In the genomic region with DNA sequence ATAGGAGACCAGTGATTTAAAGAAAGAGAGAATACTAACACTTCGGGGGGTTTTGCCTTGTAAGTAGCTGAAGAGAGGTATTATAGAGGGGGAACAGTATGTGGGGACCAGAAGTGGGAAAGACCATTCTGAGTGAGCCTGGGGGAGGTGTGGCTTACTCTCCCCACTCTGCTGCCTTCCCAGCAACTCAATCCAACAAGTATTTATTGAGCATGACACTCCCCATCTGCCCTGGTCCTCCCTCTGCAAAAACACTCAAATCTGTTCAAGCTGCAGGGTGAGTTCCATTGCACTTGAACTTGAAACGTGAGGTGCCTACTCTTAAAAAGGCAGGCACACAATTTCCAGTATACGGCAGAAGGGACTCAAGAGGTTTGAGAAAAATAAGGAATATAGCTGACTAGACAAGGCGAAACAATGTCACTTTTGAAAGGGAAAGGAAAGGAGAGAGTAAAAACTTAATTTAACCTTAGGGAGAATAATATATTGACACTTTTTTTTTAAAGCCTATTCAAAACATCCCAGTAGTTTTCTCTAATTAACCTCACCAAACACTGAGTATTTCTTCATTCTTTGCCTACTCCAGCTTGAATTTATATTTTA, we compare ENCODE assay signal across 1 cellular context.
TF ChIP-seq lines count a peak whose summit lies in the region.

No MANE protein-coding gene starts in this region.

TF ChIP-seq in K562, 482 proteins besides CTCF, POLR2A, EP300 and RAD21:
- TF ChIP-seq PRDM10 (IDR thresholded peaks at IDR 0.05; ENCODE audit: partially characterized antibody) (peak; percentile 81), ZNF316 (IDR thresholded peaks at IDR 0.05) (peak; percentile 60), ELK1 (CRISPR knock-in tag; IDR thresholded peaks at IDR 0.05) (no peak), C11orf30 (IDR thresholded peaks at IDR 0.05; ENCODE audit: low read depth) (peak; percentile 25; the same call in 1 of the 2 replicates)
TF ChIP-seq in K562: peak in this region for 3.
